12 cellular contexts compared by ENCODE assay signal in the genomic region with DNA sequence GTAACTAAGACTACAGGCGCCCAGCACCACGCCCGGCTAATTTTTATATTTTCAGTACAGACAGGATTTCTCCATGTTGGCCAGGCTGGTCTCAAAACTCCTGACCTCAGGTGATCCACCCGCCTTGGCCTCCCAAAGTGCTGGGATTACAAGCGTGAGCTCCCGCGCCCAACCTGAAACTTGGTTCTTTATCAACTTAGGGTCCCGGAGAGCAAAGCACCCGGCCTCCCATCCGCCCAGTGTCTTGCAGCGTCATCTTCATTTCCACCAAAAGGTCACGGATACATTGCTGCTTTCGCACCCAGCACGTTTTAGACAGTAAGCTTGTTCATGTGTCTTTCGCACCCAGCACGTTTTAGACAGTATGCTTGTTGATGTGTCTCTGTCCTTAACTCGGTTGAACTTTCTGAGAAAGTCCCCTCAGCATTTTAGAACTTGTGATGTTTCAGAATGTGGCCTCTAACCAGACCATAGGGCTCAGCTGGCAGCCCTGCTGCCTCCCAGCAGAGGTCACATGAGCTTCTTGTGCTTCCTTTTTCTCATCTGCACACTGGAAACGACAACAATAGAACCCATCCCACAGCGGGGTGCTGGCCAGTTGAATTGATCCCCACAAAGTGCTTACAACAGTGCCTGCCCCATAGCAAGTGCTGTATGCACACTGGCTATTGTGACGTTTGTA. TPM values are rescaled to one million over a fixed set of nuclear protein-coding genes. Genes with fewer than 3 reads are reported as not detected.
DNase-seq lines count a peak whose midpoint lies in the region; ATAC-seq and TF ChIP-seq lines count a peak whose summit lies in the region.
"Had no signal": no experiment of that assay in that cellular context is flagged by ENCODE, and none has a peak within 500 bp of the region (broad histone marks: within the 10 kb centered on the region; RNA-seq: fewer than 3 reads in every experiment).

No MANE protein-coding gene starts in this region.

- DNase-seq in CD4-positive, alpha-beta memory T cell: no peak
- DNase-seq in activated B cell treated with CpG ODN at 0.5 μM for 24 hours (no peak), midbrain (lab: John Stamatoyannopoulos, UW) (peak; percentile 11), COLO668 (lab: John Stamatoyannopoulos, UW; ENCODE audit: unreplicated experiment) (no peak), NCI-H187 treated with DMSO at 0.1 percent for 48 hours (lab: John Stamatoyannopoulos, UW) (no peak), prostate gland (ENCODE audit: low spot score) (no peak)
- DNase-seq: activated CD8-positive, alpha-beta memory T cell treated with anti-CD3 and anti-CD28 coated beads for 24 hours; NCI-H774; retina had no signal

- H3K4me3 Mint-ChIP-seq in CD4-positive, alpha-beta memory T cell: peak overlapping the region in 6 of 8 donors; percentile 75 to 87 (median 82)
- H3K4me3 Mint-ChIP-seq in activated B cell treated with CpG ODN at 0.5 μM for 24 hours: peak overlapping the region; percentile 50

- no peak overlapping the region for H3K4me3 ChIP-seq in CD4-positive, alpha-beta memory T cell (ENCODE audit: low read length in 2 of 2)
- H3K4me3 ChIP-seq in prostate gland: no peak overlapping the region

- no peaks in the 10 kb centered on the region for H3K36me3 ChIP-seq in CD4-positive, alpha-beta memory T cell (ENCODE audit: insufficient read depth, low read length)
- no peaks in the 10 kb centered on the region for H3K36me3 ChIP-seq in prostate gland

- H3K27me3 ChIP-seq in CD4-positive, alpha-beta memory T cell (ENCODE audit: insufficient read depth, low read length): no peaks in the 10 kb centered on the region
- H3K27me3 ChIP-seq in prostate gland (replicated peaks; ENCODE audit: insufficient read depth): no peaks in the 10 kb centered on the region

- intact Hi-C loops in CD4-positive, alpha-beta memory T cell (cut with micrococcal nuclease): loop anchor here (1.0 kb wide), 2 partner anchors 15 to 16 kb away; no protein-coding TSS in a partner anchor
- intact Hi-C loops in activated B cell treated with CpG ODN at 0.5 μM for 24 hours (cut with micrococcal nuclease): loop anchor here (10.0 kb wide), 1 partner anchor 95 kb away; the partner anchor contains the start of gene TBXT
- intact Hi-C loops in prostate gland (cut with DNase I): no loop called here

- H3K27ac Mint-ChIP-seq in CD4-positive, alpha-beta memory T cell: peak overlapping the region in 5 of 7 donors; percentile 85 to 96 (median 94)
- no peak overlapping the region for H3K27ac Mint-ChIP-seq in activated B cell treated with CpG ODN at 0.5 μM for 24 hours

- peaks cover 4 to 6% of the 10 kb centered on the region in 2 donors for H3K27me3 Mint-ChIP-seq in CD4-positive, alpha-beta memory T cell
- peaks cover 7% of the 10 kb centered on the region for H3K27me3 Mint-ChIP-seq in activated B cell treated with CpG ODN at 0.5 μM for 24 hours

- 84% methylated on average over 20 of the region's 20 CpGs for WGBS in prostate gland

- H3K27ac ChIP-seq in CD4-positive, alpha-beta memory T cell (ENCODE audit: low read depth, low read length): no peak overlapping the region
- H3K27ac ChIP-seq in prostate gland: no peak overlapping the region

- peaks cover 30% of the 10 kb centered on the region for H3K4me1 ChIP-seq in CD4-positive, alpha-beta memory T cell (ENCODE audit: insufficient read depth, low read length)
- no peaks in the 10 kb centered on the region for H3K4me1 ChIP-seq in prostate gland (replicated peaks)

- peaks cover 4 to 43% (median 31%) of the 10 kb centered on the region in 4 donors for H3K4me1 Mint-ChIP-seq in CD4-positive, alpha-beta memory T cell
- H3K4me1 Mint-ChIP-seq in activated B cell treated with CpG ODN at 0.5 μM for 24 hours: peaks cover 17% of the 10 kb centered on the region

- CTCF ChIA-PET in CD4-positive, alpha-beta memory T cell (lab: Charles Lee; ENCODE audit: partially characterized antibody): interaction anchor here (0.7 to 2.2 kb wide), 18 partner anchors 8 to 256 kb away, joined by 3 to 17 read pairs (median 4); no protein-coding TSS in a partner anchor
- CTCF ChIA-PET in activated B cell treated with CpG ODN at 0.5 μM for 24 hours (lab: Charles Lee): interaction anchor here (2.0 kb wide), 1 partner anchor 16 kb away, joined by 5 read pairs; no protein-coding TSS in a partner anchor

- peak; percentile 40 for ATAC-seq in GM21825 (IDR thresholded peaks at IDR 0.05; ENCODE audit: unreplicated experiment)
- ATAC-seq in activated B cell treated with CpG ODN at 0.5 μM for 24 hours (ENCODE audit: low read depth): no peak
- ATAC-seq in GM19023 (IDR thresholded peaks at IDR 0.05; ENCODE audit: unreplicated experiment): no peak

- TF ChIP-seq CTCF in activated B cell treated with CpG ODN at 0.5 μM for 24 hours (IDR thresholded peaks at IDR 0.05) (no peak), prostate gland (IDR thresholded peaks at IDR 0.05) (no peak)

- H3K36me3 Mint-ChIP-seq in CD4-positive, alpha-beta memory T cell: no peaks in the 10 kb centered on the region
- H3K36me3 Mint-ChIP-seq in activated B cell treated with CpG ODN at 0.5 μM for 24 hours (ENCODE audit: low read depth): no peaks in the 10 kb centered on the region

- no peak for TF ChIP-seq POLR2A in prostate gland (IDR thresholded peaks at IDR 0.05)

- no peaks in the 10 kb centered on the region for H3K9me3 ChIP-seq in CD4-positive, alpha-beta memory T cell (ENCODE audit: control insufficient read depth in 1 of 2, low read length in 2 of 2)
- no peaks in the 10 kb centered on the region for H3K9me3 ChIP-seq in prostate gland

- no peaks in the 10 kb centered on the region for H3K9me3 Mint-ChIP-seq in CD4-positive, alpha-beta memory T cell
- peaks cover 3% of the 10 kb centered on the region for H3K9me3 Mint-ChIP-seq in activated B cell treated with CpG ODN at 0.5 μM for 24 hours

- POLR2A ChIA-PET in CD4-positive, alpha-beta memory T cell (lab: Charles Lee; ENCODE audit: partially characterized antibody): interaction anchor here (0.6 to 3.7 kb wide), 11 partner anchors 9 to 368 kb away, joined by 3 to 30 read pairs (median 4); partner anchors contain the start of gene RPS6KA2
- POLR2A ChIA-PET in activated B cell treated with CpG ODN at 0.5 μM for 24 hours (lab: Charles Lee): no interaction called here

RNA-seq across cellular contexts. Expression of gene PRR18, which starts 48.8 kb away (rescaled TPM):
- not detected for total RNA-seq in CD4-positive, alpha-beta memory T cell
- not detected for polyA plus RNA-seq in CD4-positive, alpha-beta memory T cell
- 0.10 TPM in 1 of 2 replicates, not detected in the other for total RNA-seq in activated B cell treated with CpG ODN at 0.5 μM for 24 hours
- total RNA-seq in prostate gland: under 1 TPM in 1 of 2 donors, not detected in 1; 0.27 TPM
- total RNA-seq: dermis blood vessel endothelial cell had no signal
